8 cellular contexts compared by ENCODE assay signal in the genomic region with DNA sequence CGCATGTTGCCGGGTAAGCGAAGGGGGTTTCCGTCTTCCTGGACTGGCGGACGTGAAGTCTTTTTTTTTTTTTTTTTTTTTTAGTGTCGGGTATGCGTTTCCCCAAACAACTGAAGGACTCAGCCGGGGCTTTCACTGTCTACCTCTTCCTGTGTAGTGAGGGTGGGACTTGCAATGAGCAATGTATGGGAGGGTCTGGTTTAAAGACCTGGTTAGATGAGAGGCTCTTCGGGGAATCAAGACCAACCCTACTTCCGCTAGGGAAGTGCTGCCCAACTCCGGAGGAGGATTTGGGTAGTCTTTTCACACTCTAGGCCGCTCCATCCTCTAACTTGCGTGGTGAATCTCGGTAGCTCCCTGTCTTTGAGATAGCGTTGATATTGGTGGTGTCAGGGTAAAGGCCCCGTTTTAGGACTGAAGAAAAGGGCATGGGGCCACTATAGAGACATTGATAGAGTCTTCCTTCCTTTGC. TPM values are rescaled to one million over a fixed set of nuclear protein-coding genes. Genes with fewer than 3 reads are reported as not detected.
DNase-seq lines count a peak whose midpoint lies in the region; ATAC-seq and TF ChIP-seq lines count a peak whose summit lies in the region.

No MANE protein-coding gene starts in this region.

- TF ChIP-seq CTCF in heart left ventricle (IDR thresholded peaks at IDR 0.05) (no peak), prostate gland (IDR thresholded peaks at IDR 0.05) (no peak)

- H3K27me3 ChIP-seq in heart left ventricle (no peaks in the 10 kb centered on the region), prostate gland (replicated peaks; ENCODE audit: insufficient read depth) (no peaks in the 10 kb centered on the region)

- peaks cover 50% of the 10 kb centered on the region for H3K4me1 Mint-ChIP-seq in activated naive CD8-positive, alpha-beta T cell (ENCODE audit: low read depth)

- H3K36me3 ChIP-seq in heart left ventricle = peaks cover 0 to 11% (median 0%) of the 10 kb centered on the region in 9 donors
- no peaks in the 10 kb centered on the region for H3K36me3 ChIP-seq in prostate gland

- peak overlapping the region; percentile 97 for H3K27ac Mint-ChIP-seq in activated naive CD8-positive, alpha-beta T cell

- ATAC-seq in GM21381 (IDR thresholded peaks at IDR 0.05; ENCODE audit: unreplicated experiment) (peak; percentile 41), heart left ventricle (peak; percentile 2 to 56 (median 38))

- no peaks in the 10 kb centered on the region for H3K9me3 Mint-ChIP-seq in activated naive CD8-positive, alpha-beta T cell (ENCODE audit: low read depth)

- H3K27me3 Mint-ChIP-seq in activated naive CD8-positive, alpha-beta T cell = no peaks in the 10 kb centered on the region

- intact Hi-C loops in heart left ventricle (cut with DNase I) (loop anchor here in 1 of 10 donors (5.0 kb wide), 1 partner anchor 51 kb away; no protein-coding TSS in a partner anchor), prostate gland (cut with DNase I) (loop anchor here (5.0 kb wide), 1 partner anchor 296 kb away; a partner anchor contains a TSS)

- peak overlapping the region; percentile 99 for H3K4me3 Mint-ChIP-seq in activated naive CD8-positive, alpha-beta T cell

- DNase-seq in DMS53 (lab: John Stamatoyannopoulos, UW) (peak; percentile 76), HS-27A (ENCODE audit: low read depth) (peak; percentile 24), SIG-M5 treated with dmso at 0.1 percent for 504 hours (lab: John Stamatoyannopoulos, UW; ENCODE audit: unreplicated experiment) (peak; percentile 85), heart left ventricle (peak in 1 of 5 donors; percentile 47), prostate gland (ENCODE audit: low spot score) (peak; percentile 43), T1000 (lab: John Stamatoyannopoulos, UW) (no peak)

- peaks cover 9% of the 10 kb centered on the region for H3K36me3 Mint-ChIP-seq in activated naive CD8-positive, alpha-beta T cell

- TF ChIP-seq POLR2A in heart left ventricle (IDR thresholded peaks at IDR 0.05) (no peak), prostate gland (IDR thresholded peaks at IDR 0.05) (no peak)

- no peaks in the 10 kb centered on the region for H3K9me3 ChIP-seq in heart left ventricle
- H3K9me3 ChIP-seq in prostate gland = no peaks in the 10 kb centered on the region

- H3K4me3 ChIP-seq in heart left ventricle = peak overlapping the region; percentile 65 to 98 (median 86)
- peak overlapping the region; percentile 82 to 85 for H3K4me3 ChIP-seq in prostate gland

- H3K4me1 ChIP-seq in heart left ventricle (peaks cover 8 to 54% (median 46%) of the 10 kb centered on the region in 12 donors), prostate gland (replicated peaks) (no peaks in the 10 kb centered on the region)

- WGBS in heart left ventricle, 4 donors = 0 to 1% (median 0%) methylated on average over 17 of the region's 17 CpGs
- 0% methylated on average over 17 of the region's 17 CpGs for WGBS in prostate gland

- H3K27ac ChIP-seq in heart left ventricle = peak overlapping the region; percentile 83 to 99 (median 98)
- peak overlapping the region; percentile 98 for H3K27ac ChIP-seq in prostate gland

RNA-seq across cellular contexts. Expression of a gene that starts 0.8 kb away (rescaled TPM):
- 100 to 1,000 TPM in 1 of 9 donors, 10 to 100 TPM in 8; 41.6 to 107 (median 62.5) TPM for total RNA-seq in heart left ventricle
- polyA plus RNA-seq in heart left ventricle = 10 to 100 TPM; 21.1 to 25.1 TPM
- 100 to 1,000 TPM in 1 of 2 donors, 10 to 100 TPM in 1; 70.1 to 115 TPM for total RNA-seq in prostate gland
